ENCODE assay signal across 12 cellular contexts in the genomic region with DNA sequence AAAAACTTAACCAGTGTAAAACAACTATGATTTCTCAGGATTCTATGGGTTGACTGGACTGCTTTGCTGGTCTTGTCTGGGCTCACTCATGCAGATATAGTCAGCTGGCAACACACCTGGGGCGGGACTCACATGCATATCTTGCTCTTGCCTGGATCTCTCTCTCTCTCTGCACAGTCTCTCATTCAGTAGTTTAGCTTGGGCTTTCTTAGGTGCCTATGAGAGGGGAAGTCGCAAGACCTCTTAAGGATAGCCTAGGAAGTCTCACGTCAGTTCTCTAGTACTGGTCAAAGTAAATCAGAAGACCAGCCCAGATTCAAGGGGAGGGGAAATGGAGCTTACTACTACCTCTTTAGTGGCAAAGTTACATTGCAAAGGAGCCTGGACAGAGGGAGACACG. TPM values are rescaled to one million over a fixed set of nuclear protein-coding genes. Genes with fewer than 3 reads are reported as not detected.
A peak's percentile ranks its signal among the peaks of the same experiment; 100 is the strongest.
DNase-seq lines count a peak whose midpoint lies in the region; ATAC-seq and TF ChIP-seq lines count a peak whose summit lies in the region.
"Had no signal": no experiment of that assay in that cellular context is flagged by ENCODE, and none has a peak within 500 bp of the region (broad histone marks: within the 10 kb centered on the region; RNA-seq: fewer than 3 reads in every experiment).

No MANE protein-coding gene starts in this region.

- peaks cover 13% of the 10 kb centered on the region for H3K4me1 ChIP-seq in OCI-LY3 (ENCODE audit: low read length)

- peak overlapping the region; percentile 41 for H3K4me3 Mint-ChIP-seq in nephron progenitor cell

- peak; percentile 36 for DNase-seq in SIG-M5 treated with dmso at 0.1 percent for 504 hours (lab: John Stamatoyannopoulos, UW; ENCODE audit: unreplicated experiment)
- DNase-seq in SIG-M5 (lab: John Stamatoyannopoulos, UW): no peak
- no peak for DNase-seq in dorsolateral prefrontal cortex
- no peak for DNase-seq in nephron progenitor cell
- no peak for DNase-seq in DMS79 treated with DMSO at 0.1 percent for 48 hours (lab: John Stamatoyannopoulos, UW)
- DNase-seq: activated CD4-positive, alpha-beta T cell treated with anti-CD3 and anti-CD28 coated beads for 4 hours; anterior cingulate cortex; DMS53 had no signal

- no peak overlapping the region for H2AFZ ChIP-seq in OCI-LY3 (ENCODE audit: low read depth, low read length)

- peaks cover 2% of the 10 kb centered on the region for H3K36me3 Mint-ChIP-seq in nephron progenitor cell (ENCODE audit: low read depth)

- H3K27me3 ChIP-seq in OCI-LY3 (ENCODE audit: low read depth, low read length) (no peaks in the 10 kb centered on the region), dorsolateral prefrontal cortex (no peaks in the 10 kb centered on the region)

- H3K27ac ChIP-seq in OCI-LY3 (ENCODE audit: low read length): no peak overlapping the region
- peak overlapping the region in 1 of 59 donors; percentile 11 for H3K27ac ChIP-seq in dorsolateral prefrontal cortex
- H3K27ac ChIP-seq: 22Rv1 had no signal

- intact Hi-C loops in dorsolateral prefrontal cortex (cut with DNase I): loop anchor here (5.0 to 10.0 kb wide), 2 partner anchors 245 to 572 kb away; partner anchors contain the start of gene COQ2 (in 1 of the 2)

- no peak overlapping the region for H3K9ac ChIP-seq in OCI-LY3 (ENCODE audit: low read length)

- peak overlapping the region; percentile 18; the same call in 1 of the 2 replicates for H3K4me2 ChIP-seq in OCI-LY3 (ENCODE audit: low read length)

- H3K9me3 Mint-ChIP-seq in nephron progenitor cell: no peaks in the 10 kb centered on the region

- H3K4me3 ChIP-seq in OCI-LY3 (ENCODE audit: low read length) (no peak overlapping the region), dorsolateral prefrontal cortex (peak overlapping the region in 34 of 59 donors; percentile 2 to 97 (median 74))

- H3K27me3 Mint-ChIP-seq in nephron progenitor cell (ENCODE audit: low read depth, poor library complexity): peaks cover 9% of the 10 kb centered on the region

- H3K27ac Mint-ChIP-seq in nephron progenitor cell: no peak overlapping the region

- H3K79me2 ChIP-seq in OCI-LY3 (ENCODE audit: low read length): peaks cover 48% of the 10 kb centered on the region

- H3K4me1 Mint-ChIP-seq in nephron progenitor cell: peaks cover 18% of the 10 kb centered on the region

- no peaks in the 10 kb centered on the region for H3K9me3 ChIP-seq in OCI-LY3 (ENCODE audit: insufficient read depth, low read length)

- peaks cover under 1% of the 10 kb centered on the region for H3K36me3 ChIP-seq in OCI-LY3 (replicated peaks; ENCODE audit: low read depth, low read length)

- TF ChIP-seq CTCF in OCI-LY3 (IDR thresholded peaks at IDR 0.05; ENCODE audit: low read depth, low read length): no peak
- no peak for TF ChIP-seq CTCF in dorsolateral prefrontal cortex (IDR thresholded peaks at IDR 0.05 in 54 of 56, conservative IDR thresholded peaks at IDR 0.05 in 2 of 56; ENCODE audit: low read depth in 1 of 56, partially characterized antibody in 56 of 56)
- no peak for TF ChIP-seq CTCF in nephron progenitor cell (IDR thresholded peaks at IDR 0.05)

- no peaks in the 10 kb centered on the region for H4K20me1 ChIP-seq in OCI-LY3 (ENCODE audit: insufficient read depth, low read length)

- ATAC-seq in GM18909 (IDR thresholded peaks at IDR 0.05; ENCODE audit: poor library complexity, unreplicated experiment): no peak
- no peak for ATAC-seq in HG02870 (IDR thresholded peaks at IDR 0.05; ENCODE audit: unreplicated experiment)

RNA-seq across cellular contexts. Expression of gene COPS4, which starts 2.0 kb away (rescaled TPM):
- 10 to 100 TPM; 22.8 to 75.1 (median 50.8) TPM for total RNA-seq in dorsolateral prefrontal cortex

RNA-seq across cellular contexts. Expression of gene LIN54, which starts 26.4 kb away (rescaled TPM):
- 10 to 100 TPM; 11.9 to 25.0 (median 18.7) TPM for total RNA-seq in dorsolateral prefrontal cortex
